26 cellular contexts compared by ENCODE assay signal in the genomic region with DNA sequence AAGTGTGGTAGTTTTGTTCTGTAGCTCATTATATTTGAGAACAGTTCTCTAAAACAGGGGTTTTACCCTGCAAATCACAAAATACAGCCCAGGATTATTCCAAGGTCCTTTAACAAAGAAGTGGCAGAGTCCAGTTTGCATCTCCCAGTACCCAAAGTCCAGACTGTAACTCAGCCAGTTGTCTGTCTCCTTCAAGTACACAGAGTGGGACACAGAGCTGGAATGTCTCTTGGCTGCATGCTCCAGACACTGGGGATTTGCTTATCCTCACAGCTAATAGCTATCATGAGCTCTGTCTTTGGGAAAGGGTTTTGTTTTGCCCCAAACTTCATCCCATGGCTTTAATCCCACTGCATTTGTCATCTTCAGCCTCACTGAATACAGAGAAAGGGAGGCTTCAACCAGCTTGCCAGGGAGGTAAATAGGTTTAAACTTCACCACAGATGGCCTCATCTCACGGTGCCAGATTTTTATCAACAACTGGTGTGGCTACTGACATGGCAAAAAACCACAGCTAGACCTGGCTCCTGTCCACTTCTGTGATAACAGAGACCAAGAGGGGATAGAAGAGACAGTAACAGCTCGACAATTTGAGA.
DNase-seq lines count a peak whose midpoint lies in the region; ATAC-seq, FAIRE-seq and TF ChIP-seq lines count a peak whose summit lies in the region.
"Had no signal": no experiment of that assay in that cellular context is flagged by ENCODE, and none has a peak within 500 bp of the region (broad histone marks: within the 10 kb centered on the region; RNA-seq: fewer than 3 reads in every experiment).

No MANE protein-coding gene starts in this region.

- POLR2A ChIA-PET in HepG2 (lab: Yijun Ruan, JAX) = interaction anchor here (0.6 kb wide), 1 partner anchor 10 kb away, joined by 3 read pairs; no protein-coding TSS in a partner anchor

- H3K27ac ChIP-seq in cardiac muscle cell (peak overlapping the region; percentile 35), heart left ventricle (no peak overlapping the region), HepG2 (ENCODE audit: extremely low read length, insufficient read depth, low read length) (no peak overlapping the region)
- H3K27ac ChIP-seq: HL-60, vagina had no signal

- ATAC-seq in heart left ventricle (no peak), HepG2 (no peak)
- ATAC-seq: activated T-cell treated with anti-CD3 and anti-CD28 coated beads, Interleukin-2, amount 50 U/mL, for 72 hours; right cardiac atrium; stimulated activated effector memory CD8-positive, alpha-beta T cell treated with anti-CD3 and anti-CD28 coated beads, Interleukin-12 subunit alpha, Interleukin-12 subunit beta, amount 100 ng/mL, for 72 hours; WTC11 had no signal

- H3K9me3 Mint-ChIP-seq in activated T-helper 2 cell treated with anti-CD3 and anti-CD28 coated beads, Interferon-gamma antibody, Interleukin-2, Interleukin-4, amounts not matched to agents 10 μg/mL and 5 μg/mL and 100 μg/mL, durations not matched to agents 14 hours and 24 hours and 36 hours = peaks cover 6% of the 10 kb centered on the region
- H3K9me3 Mint-ChIP-seq: activated T-cell treated with anti-CD3 and anti-CD28 coated beads, Interleukin-2, amount 50 U/mL, for 72 hours; HFFc6 had no signal

- no peak for FAIRE-seq in HepG2 (lab: Jason Lieb, UNC)
- FAIRE-seq: GM18507 had no signal

- intact Hi-C loops in heart left ventricle (cut with DNase I) (loop anchor here in 1 of 10 donors (10.0 kb wide), 1 partner anchor 196 kb away; no protein-coding TSS in a partner anchor), HepG2 (cut with micrococcal nuclease; ENCODE audit: unreplicated experiment) (no loop called here)
- intact Hi-C loops in activated T-helper 2 cell treated with anti-CD3 and anti-CD28 coated beads, Interferon-gamma antibody, Interleukin-2, Interleukin-4, amounts not matched to agents 10 μg/mL and 5 μg/mL and 100 μg/mL, durations not matched to agents 14 hours and 24 hours and 36 hours (cut with micrococcal nuclease) = loop anchor here (10.0 kb wide), 3 partner anchors 304 to 914 kb away; no protein-coding TSS in a partner anchor

- H3K27ac Mint-ChIP-seq in activated T-helper 2 cell treated with anti-CD3 and anti-CD28 coated beads, Interferon-gamma antibody, Interleukin-2, Interleukin-4, amounts not matched to agents 10 μg/mL and 5 μg/mL and 100 μg/mL, durations not matched to agents 14 hours and 24 hours and 36 hours = no peak overlapping the region
- H3K27ac Mint-ChIP-seq: activated T-cell treated with anti-CD3 and anti-CD28 coated beads, Interleukin-2, amount 50 U/mL, for 72 hours; CD4-positive, alpha-beta memory T cell; HFFc6; IgD-negative memory B cell; stimulated activated effector memory CD8-positive, alpha-beta T cell treated with anti-CD3 and anti-CD28 coated beads, Interleukin-12 subunit alpha, Interleukin-12 subunit beta, amount 100 ng/mL, for 72 hours; WTC11 had no signal

- no peak for TF ChIP-seq RAD21 in HepG2 (CRISPR knock-in tag; IDR thresholded peaks at IDR 0.05)

- in situ Hi-C loops in HepG2 (cut with HindIII; ENCODE audit: extremely low pct_ligation_motif_present, low pct_unique_long_range_greater_than_20kb) = no loop called here

- no peak overlapping the region for H3K9ac ChIP-seq in HepG2 (ENCODE audit: insufficient read depth, low read depth, low read length)

- TF ChIP-seq EP300 in HepG2 (IDR thresholded peaks at IDR 0.05; ENCODE audit: low read depth in 2 of 2, low read length in 2 of 2) (no peak), HepG2 (CRISPR knock-in tag; IDR thresholded peaks at IDR 0.05; ENCODE audit: borderline replicate concordance) (no peak)

- peaks cover 10% of the 10 kb centered on the region for H3K4me1 Mint-ChIP-seq in activated T-helper 2 cell treated with anti-CD3 and anti-CD28 coated beads, Interferon-gamma antibody, Interleukin-2, Interleukin-4, amounts not matched to agents 10 μg/mL and 5 μg/mL and 100 μg/mL, durations not matched to agents 14 hours and 24 hours and 36 hours (ENCODE audit: low read depth)
- H3K4me1 Mint-ChIP-seq: stimulated activated effector memory CD8-positive, alpha-beta T cell treated with anti-CD3 and anti-CD28 coated beads, Interleukin-12 subunit alpha, Interleukin-12 subunit beta, amount 100 ng/mL, for 72 hours had no signal

- no peaks in the 10 kb centered on the region for H3K36me3 Mint-ChIP-seq in activated T-helper 2 cell treated with anti-CD3 and anti-CD28 coated beads, Interferon-gamma antibody, Interleukin-2, Interleukin-4, amounts not matched to agents 10 μg/mL and 5 μg/mL and 100 μg/mL, durations not matched to agents 14 hours and 24 hours and 36 hours (ENCODE audit: low read depth)
- H3K36me3 Mint-ChIP-seq: IgD-negative memory B cell; stimulated activated effector memory CD8-positive, alpha-beta T cell treated with anti-CD3 and anti-CD28 coated beads, Interleukin-12 subunit alpha, Interleukin-12 subunit beta, amount 100 ng/mL, for 72 hours had no signal

- TF ChIP-seq POLR2A in heart left ventricle (IDR thresholded peaks at IDR 0.05) (no peak), HepG2 (IDR thresholded peaks at IDR 0.05; ENCODE audit: insufficient read depth in 1 of 2, low read depth in 2 of 2, low read length in 2 of 2) (no peak)

- no peak overlapping the region for H3K4me3 Mint-ChIP-seq in activated T-helper 2 cell treated with anti-CD3 and anti-CD28 coated beads, Interferon-gamma antibody, Interleukin-2, Interleukin-4, amounts not matched to agents 10 μg/mL and 5 μg/mL and 100 μg/mL, durations not matched to agents 14 hours and 24 hours and 36 hours (ENCODE audit: low read depth)
- H3K4me3 Mint-ChIP-seq: activated T-cell treated with anti-CD3 and anti-CD28 coated beads, Interleukin-2, amount 50 U/mL, for 72 hours; CD4-positive, alpha-beta memory T cell; HFFc6; IgD-negative memory B cell; stimulated activated effector memory CD8-positive, alpha-beta T cell treated with anti-CD3 and anti-CD28 coated beads, Interleukin-12 subunit alpha, Interleukin-12 subunit beta, amount 100 ng/mL, for 72 hours; WTC11 had no signal

- no peak overlapping the region for H3K4me3 ChIP-seq in cardiac muscle cell
- no peak overlapping the region for H3K4me3 ChIP-seq in heart left ventricle
- H3K4me3 ChIP-seq in HepG2 (replicated peaks in 1 of 3; ENCODE audit: insufficient read depth in 1 of 3, low read depth in 2 of 3, low read length in 3 of 3) = no peak overlapping the region
- H3K4me3 ChIP-seq: esophagus squamous epithelium, vagina had no signal

- CTCF ChIA-PET in HepG2 (lab: Yijun Ruan, JAX; ENCODE audit: low intra/inter-chr PET ratio, low total read pairs) = no interaction called here

- H2AFZ ChIP-seq in HepG2 (ENCODE audit: low read length) = no peak overlapping the region

- DNase-seq in cardiac muscle cell (ENCODE audit: low read depth in 1 of 2, low spot score in 1 of 2) = no peak
- no peak for DNase-seq in heart left ventricle
- DNase-seq in OCI-M1 (lab: John Stamatoyannopoulos, UW) = peak; percentile 27
- peak; percentile 7 for DNase-seq in medulla oblongata (ENCODE audit: extremely low spot score)
- DNase-seq in HepG2 (ENCODE audit: low spot score) = no peak
- no peak for DNase-seq in activated T-helper 2 cell treated with anti-CD3 and anti-CD28 coated beads, Interferon-gamma antibody, Interleukin-2, Interleukin-4, amounts not matched to agents 10 μg/mL and 5 μg/mL and 100 μg/mL, durations not matched to agents 14 hours and 24 hours and 36 hours (ENCODE audit: low spot score)
- no peak for DNase-seq in Ammon's horn (ENCODE audit: low spot score)
- DNase-seq in COLO668 (lab: John Stamatoyannopoulos, UW; ENCODE audit: unreplicated experiment) = no peak
- DNase-seq: activated T-cell treated with anti-CD3 and anti-CD28 coated beads, Interleukin-2, amount 50 U/mL, for 72 hours; amniotic stem cell; CD4-positive, alpha-beta memory T cell; cerebellar nuclear complex; effector CD8-positive, alpha-beta T cell; esophagus squamous epithelium; HFFc6; NCI-H2081; NCI-H526; SIG-M5; T-helper 2 cell had no signal

- WGBS in heart left ventricle, 4 donors = 21 to 35% (median 29%) methylated on average over 2 of the region's 2 CpGs
- WGBS in HepG2 (ENCODE audit: low lambda C conversion rate) = 3% methylated on average over 2 of the region's 2 CpGs

- no TSS peak for BruUV-seq in HepG2 (replicated peaks; lab: Mats Ljungman, UMichigan)

- H3K4me1 ChIP-seq in cardiac muscle cell (ENCODE audit: low read depth) (peaks cover 8% of the 10 kb centered on the region), heart left ventricle (peaks cover 0 to 7% (median 0%) of the 10 kb centered on the region in 12 donors), HepG2 (ENCODE audit: insufficient read depth, low read length) (no peaks in the 10 kb centered on the region)

- H3K27me3 ChIP-seq in cardiac muscle cell (no peaks in the 10 kb centered on the region), heart left ventricle (no peaks in the 10 kb centered on the region), HepG2 (ENCODE audit: control insufficient read depth in 1 of 2, insufficient read depth in 2 of 2, low read length in 2 of 2) (no peaks in the 10 kb centered on the region)
- H3K27me3 ChIP-seq: esophagus squamous epithelium, vagina had no signal

- no peaks in the 10 kb centered on the region for H4K20me1 ChIP-seq in HepG2 (ENCODE audit: insufficient read depth, low read length)

- no peak overlapping the region for H3K4me2 ChIP-seq in HepG2 (ENCODE audit: low read depth, low read length)

- peaks cover 4% of the 10 kb centered on the region for H3K27me3 Mint-ChIP-seq in activated T-helper 2 cell treated with anti-CD3 and anti-CD28 coated beads, Interferon-gamma antibody, Interleukin-2, Interleukin-4, amounts not matched to agents 10 μg/mL and 5 μg/mL and 100 μg/mL, durations not matched to agents 14 hours and 24 hours and 36 hours (ENCODE audit: low read depth)

- TF ChIP-seq CTCF in cardiac muscle cell (IDR thresholded peaks at IDR 0.05; ENCODE audit: low read depth, low read length) (no peak), heart left ventricle (IDR thresholded peaks at IDR 0.05) (no peak), HepG2 (CRISPR knock-in tag; IDR thresholded peaks at IDR 0.05) (no peak)

- H3K79me2 ChIP-seq in HepG2 (ENCODE audit: insufficient read depth, low read length) = no peaks in the 10 kb centered on the region

- H3K9me3 ChIP-seq in cardiac muscle cell (ENCODE audit: low read depth) (peaks cover 4% of the 10 kb centered on the region), heart left ventricle (peaks cover 0 to 9% (median 2%) of the 10 kb centered on the region in 12 donors), HepG2 (ENCODE audit: low read length) (no peaks in the 10 kb centered on the region)
- H3K9me3 ChIP-seq: esophagus squamous epithelium, vagina had no signal

- H3K36me3 ChIP-seq in cardiac muscle cell (no peaks in the 10 kb centered on the region), heart left ventricle (no peaks in the 10 kb centered on the region), HepG2 (replicated peaks in 1 of 2; ENCODE audit: control insufficient read depth in 1 of 2, insufficient read depth in 2 of 2, low read length in 2 of 2) (no peaks in the 10 kb centered on the region)
- H3K36me3 ChIP-seq: esophagus squamous epithelium, vagina had no signal

TF ChIP-seq in HepG2, 621 proteins besides CTCF, POLR2A, EP300 and RAD21 (continues in another document):
- TF ChIP-seq ZZZ3 (CRISPR knock-in tag; IDR thresholded peaks at IDR 0.05; ENCODE audit: borderline replicate concordance) (no peak), HMG20B (CRISPR knock-in tag; conservative IDR thresholded peaks at IDR 0.05) (no peak), HMGA1 (CRISPR knock-in tag; conservative IDR thresholded peaks at IDR 0.05) (no peak)

Comparison
In these comparisons a context has a peak if more than half of its experiments do, and no peak if none do; other contexts are left out.
1. DNase-seq: peak in OCI-M1 (single experiment) and medulla oblongata (single experiment); none in cardiac muscle cell (0 of 2), heart left ventricle (0 of 5), HepG2 (single experiment), activated T-helper 2 cell treated with anti-CD3 and anti-CD28 coated beads, Interferon-gamma antibody, Interleukin-2, Interleukin-4, amounts not matched to agents 10 μg/mL and 5 μg/mL and 100 μg/mL, durations not matched to agents 14 hours and 24 hours and 36 hours (single experiment), Ammon's horn (single experiment) and COLO668 (single experiment).